Comparison of ENCODE assay signal across 13 cellular contexts in genomic region chr2:173043897-173044472, GRCh38. TPM values are rescaled to one million over a fixed set of nuclear protein-coding genes. Genes with fewer than 3 reads are reported as not detected.
DNase-seq lines count a peak whose midpoint lies in the region; ATAC-seq and TF ChIP-seq lines count a peak whose summit lies in the region.
"Had no signal": no experiment of that assay in that cellular context is flagged by ENCODE, and none has a peak within 500 bp of the region (broad histone marks: within the 10 kb centered on the region; RNA-seq: fewer than 3 reads in every experiment).

No MANE protein-coding gene starts in this region.

- H2BK120ac ChIP-seq in H9 (ENCODE audit: low read depth, low read length, poor library complexity, severe bottlenecking) (no peak overlapping the region), mesendoderm (ENCODE audit: low read depth, low read length) (no peak overlapping the region)

- H3K36me3 ChIP-seq in mesendoderm (ENCODE audit: control insufficient read depth, insufficient read depth, low read length) = no peaks in the 10 kb centered on the region
- H3K36me3 ChIP-seq: BLaER1 treated with 17β-estradiol and CSF1 and Interleukin-3, amounts not matched to agents 10 nM and 100 nM had no signal

- H3K27ac Mint-ChIP-seq in CD14-positive monocyte (peak overlapping the region; percentile 86 to 97 (median 93)), H9 (no peak overlapping the region)
- H3K27ac Mint-ChIP-seq in dendritic cell treated with granulocyte-macrophage colony-stimulating factor and Interleukin-4, amounts not matched to agents 40 ng/mL and 50 ng/mL, for 4 days = peak overlapping the region; percentile 39
- H3K27ac Mint-ChIP-seq in activated T-helper 1 cell treated with anti-CD3 and anti-CD28 coated beads, Interleukin-12 subunit alpha, Interleukin-12 subunit beta, Interleukin-2, Interleukin-4 antibody, amounts not matched to agents 30 ng/mL and 10 ng/mL and 1 ng/mL, durations not matched to agents 14 hours and 24 hours and 36 hours = no peak overlapping the region

- H3K18ac ChIP-seq in H9 (ENCODE audit: insufficient read length, low read depth, low read length) (no peak overlapping the region), mesendoderm (ENCODE audit: low read length) (peak overlapping the region; percentile 3)

- peaks cover 30% of the 10 kb centered on the region for H3K4me1 Mint-ChIP-seq in CD14-positive monocyte
- H3K4me1 Mint-ChIP-seq in H9 = peaks cover 0 to 4% of the 10 kb centered on the region in 2 experiments; a peak in 2 of 4 replicates
- peaks cover 24% of the 10 kb centered on the region for H3K4me1 Mint-ChIP-seq in dendritic cell treated with granulocyte-macrophage colony-stimulating factor and Interleukin-4, amounts not matched to agents 40 ng/mL and 50 ng/mL, for 4 days (ENCODE audit: low read depth)
- H3K4me1 Mint-ChIP-seq in activated T-helper 1 cell treated with anti-CD3 and anti-CD28 coated beads, Interleukin-12 subunit alpha, Interleukin-12 subunit beta, Interleukin-2, Interleukin-4 antibody, amounts not matched to agents 30 ng/mL and 10 ng/mL and 1 ng/mL, durations not matched to agents 14 hours and 24 hours and 36 hours (ENCODE audit: low read depth) = peaks cover 10% of the 10 kb centered on the region

- no peak overlapping the region for H3K23ac ChIP-seq in H9 (ENCODE audit: insufficient read length, low read depth, low read length)
- H3K23ac ChIP-seq in mesendoderm (ENCODE audit: low read length) = no peak overlapping the region

- H3K27ac ChIP-seq in H9 (ENCODE audit: insufficient read length, low read depth, low read length) (no peak overlapping the region), mesendoderm (ENCODE audit: low read depth, low read length) (no peak overlapping the region)

- no peak overlapping the region for H3K4me2 ChIP-seq in H9 (ENCODE audit: insufficient read depth, insufficient read length, low read length)
- no peak overlapping the region for H3K4me2 ChIP-seq in mesendoderm (ENCODE audit: low read length)

- peaks cover 0 to 4% of the 10 kb centered on the region in 2 donors for H3K36me3 Mint-ChIP-seq in CD14-positive monocyte
- no peaks in the 10 kb centered on the region for H3K36me3 Mint-ChIP-seq in H9 (ENCODE audit: insufficient read depth in 1 of 3, low read depth in 3 of 3)
- H3K36me3 Mint-ChIP-seq in dendritic cell treated with granulocyte-macrophage colony-stimulating factor and Interleukin-4, amounts not matched to agents 40 ng/mL and 50 ng/mL, for 4 days (ENCODE audit: low read depth) = no peaks in the 10 kb centered on the region
- H3K36me3 Mint-ChIP-seq in activated T-helper 1 cell treated with anti-CD3 and anti-CD28 coated beads, Interleukin-12 subunit alpha, Interleukin-12 subunit beta, Interleukin-2, Interleukin-4 antibody, amounts not matched to agents 30 ng/mL and 10 ng/mL and 1 ng/mL, durations not matched to agents 14 hours and 24 hours and 36 hours (ENCODE audit: low read depth) = no peaks in the 10 kb centered on the region

- H2AFZ ChIP-seq in H9 (ENCODE audit: low read length) = no peak overlapping the region

- no peak overlapping the region for H2BK5ac ChIP-seq in H9 (ENCODE audit: insufficient read length, low read length)
- no peak overlapping the region for H2BK5ac ChIP-seq in mesendoderm (ENCODE audit: low read length)

- no peak for ATAC-seq in GM21447 (IDR thresholded peaks at IDR 0.05; ENCODE audit: unreplicated experiment)

- H3K27me3 ChIP-seq in H9 (ENCODE audit: insufficient read depth, low read length) = no peaks in the 10 kb centered on the region
- H3K27me3 ChIP-seq in mesendoderm (ENCODE audit: insufficient read depth, low read length, poor library complexity) = no peaks in the 10 kb centered on the region
- H3K27me3 ChIP-seq: BLaER1 treated with 17β-estradiol and CSF1 and Interleukin-3, amounts not matched to agents 10 nM and 100 nM had no signal

- no peaks in the 10 kb centered on the region for H3K9me3 ChIP-seq in H9 (ENCODE audit: control insufficient read depth, low read depth, low read length)
- H3K9me3 ChIP-seq: BLaER1 treated with 17β-estradiol and CSF1 and Interleukin-3, amounts not matched to agents 10 nM and 100 nM had no signal

- WGBS in H9 (ENCODE audit: extremely low coverage, insufficient read length, low lambda C conversion rate) = no CpG with 5 or more reads among the region's 11 CpGs
- no CpG with 5 or more reads among the region's 11 CpGs for WGBS in mesendoderm (ENCODE audit: extremely low coverage, insufficient coverage, low lambda C conversion rate)

- no peaks in the 10 kb centered on the region for H3K4me1 ChIP-seq in H9 (ENCODE audit: insufficient read depth, low read length)
- peaks cover 2% of the 10 kb centered on the region for H3K4me1 ChIP-seq in mesendoderm (ENCODE audit: control insufficient read depth, low read depth, low read length)

- intact Hi-C loops in CD14-positive monocyte (cut with micrococcal nuclease) = loop anchor here in 1 of 2 donors (5.0 kb wide), 1 partner anchor 33 kb away; the partner anchor contains the start of gene MAP3K20
- intact Hi-C loops in dendritic cell treated with granulocyte-macrophage colony-stimulating factor and Interleukin-4, amounts not matched to agents 40 ng/mL and 50 ng/mL, for 4 days (cut with micrococcal nuclease) = loop anchor here (5.0 kb wide), 1 partner anchor 33 kb away; the partner anchor contains the start of gene MAP3K20
- intact Hi-C loops in activated T-helper 1 cell treated with anti-CD3 and anti-CD28 coated beads, Interleukin-12 subunit alpha, Interleukin-12 subunit beta, Interleukin-2, Interleukin-4 antibody, amounts not matched to agents 30 ng/mL and 10 ng/mL and 1 ng/mL, durations not matched to agents 14 hours and 24 hours and 36 hours (cut with micrococcal nuclease) = no loop called here

- H3K4ac ChIP-seq in H9 (ENCODE audit: low read depth, low read length) = no peak overlapping the region
- no peak overlapping the region for H3K4ac ChIP-seq in mesendoderm (ENCODE audit: low read depth, low read length)

- no peak overlapping the region for H2AK5ac ChIP-seq in H9 (ENCODE audit: insufficient read length, low read length)
- H2AK5ac ChIP-seq in mesendoderm (ENCODE audit: low read length) = no peak overlapping the region

- H3K9ac ChIP-seq in H9 (ENCODE audit: extremely low read depth, insufficient read length, low read length) (no peak overlapping the region), mesendoderm (ENCODE audit: low read length) (no peak overlapping the region)
- H3K9ac ChIP-seq: BLaER1 treated with 17β-estradiol and CSF1 and Interleukin-3, amounts not matched to agents 10 nM and 100 nM had no signal

- H2BK15ac ChIP-seq in H9 (ENCODE audit: low read depth, low read length) = no peak overlapping the region
- H2BK15ac ChIP-seq in mesendoderm (replicated peaks; ENCODE audit: low read depth) = no peak overlapping the region

- H3K9me3 Mint-ChIP-seq in CD14-positive monocyte = no peaks in the 10 kb centered on the region
- H3K9me3 Mint-ChIP-seq in H9 = no peaks in the 10 kb centered on the region
- H3K9me3 Mint-ChIP-seq in dendritic cell treated with granulocyte-macrophage colony-stimulating factor and Interleukin-4, amounts not matched to agents 40 ng/mL and 50 ng/mL, for 4 days = no peaks in the 10 kb centered on the region
- H3K9me3 Mint-ChIP-seq in activated T-helper 1 cell treated with anti-CD3 and anti-CD28 coated beads, Interleukin-12 subunit alpha, Interleukin-12 subunit beta, Interleukin-2, Interleukin-4 antibody, amounts not matched to agents 30 ng/mL and 10 ng/mL and 1 ng/mL, durations not matched to agents 14 hours and 24 hours and 36 hours = no peaks in the 10 kb centered on the region

- no peaks in the 10 kb centered on the region for H3K79me1 ChIP-seq in H9 (ENCODE audit: insufficient read depth, low read depth, low read length, poor library complexity, severe bottlenecking)
- H3K79me1 ChIP-seq in mesendoderm (ENCODE audit: low read length) = no peaks in the 10 kb centered on the region

- no peaks in the 10 kb centered on the region for H3K23me2 ChIP-seq in H9 (ENCODE audit: insufficient read length, low read depth, low read length, poor library complexity, severe bottlenecking)

- H2BK20ac ChIP-seq in H9 (ENCODE audit: low read depth, low read length, poor library complexity, severe bottlenecking) = no peak overlapping the region

- H3K56ac ChIP-seq in H9 (ENCODE audit: insufficient read length, low read depth, low read length) = no peak overlapping the region
- no peak overlapping the region for H3K56ac ChIP-seq in mesendoderm (ENCODE audit: low read length)

- no peak overlapping the region; the same call in 1 of the 2 replicates for H3K14ac ChIP-seq in H9 (ENCODE audit: insufficient read depth, low read length)

- H4K5ac ChIP-seq in H9 (ENCODE audit: insufficient read length, low read depth, low read length) (no peak overlapping the region), mesendoderm (ENCODE audit: low read length) (no peak overlapping the region)

- H4K8ac ChIP-seq in H9 (replicated peaks; ENCODE audit: insufficient read length, low read depth, low read length) = no peak overlapping the region
- H4K8ac ChIP-seq in mesendoderm (ENCODE audit: low read depth, low read length) = no peak overlapping the region

- H3K4me3 ChIP-seq in mesendoderm (ENCODE audit: low read length) = no peak overlapping the region
- H3K4me3 ChIP-seq: BLaER1 treated with 17β-estradiol and CSF1 and Interleukin-3, amounts not matched to agents 10 nM and 100 nM had no signal

- no peaks in the 10 kb centered on the region for H3K79me2 ChIP-seq in H9 (ENCODE audit: insufficient read depth, low read length)
- H3K79me2 ChIP-seq in mesendoderm (ENCODE audit: control insufficient read depth, insufficient read depth, low read length) = no peaks in the 10 kb centered on the region

- H3T11ph ChIP-seq in H9 (ENCODE audit: low read length) = no peak overlapping the region

- DNase-seq in CD14-positive monocyte (ENCODE audit: low spot score) (no peak), H9 (no peak), mesendoderm (no peak), putamen (ENCODE audit: low spot score) (no peak)
- no peak for DNase-seq in activated T-helper 1 cell treated with anti-CD3 and anti-CD28 coated beads, Interleukin-12 subunit alpha, Interleukin-12 subunit beta, Interleukin-2, Interleukin-4 antibody, amounts not matched to agents 30 ng/mL and 10 ng/mL and 1 ng/mL, durations not matched to agents 14 hours and 24 hours and 36 hours (ENCODE audit: low spot score)
- DNase-seq: DMS153, KBM-7, NCI-H1930, NCI-H2171 treated with DMSO at 0.1 percent for 48 hours, RPMI8226 had no signal

- peak overlapping the region; percentile 33 for H4K91ac ChIP-seq in H9 (ENCODE audit: insufficient read length, low read depth, low read length)

- TF ChIP-seq CTCF in CD14-positive monocyte (IDR thresholded peaks at IDR 0.05) (no peak), H9 (conservative IDR thresholded peaks at IDR 0.05) (no peak)

- H2BK12ac ChIP-seq in H9 (ENCODE audit: insufficient read length, low read depth, low read length) = no peak overlapping the region

- H4K20me1 ChIP-seq in H9 (ENCODE audit: control insufficient read depth, insufficient read depth, insufficient read length) = no peaks in the 10 kb centered on the region
- H4K20me1 ChIP-seq: BLaER1 treated with 17β-estradiol and CSF1 and Interleukin-3, amounts not matched to agents 10 nM and 100 nM had no signal

- H3K4me3 Mint-ChIP-seq in CD14-positive monocyte = no peak overlapping the region
- H3K4me3 Mint-ChIP-seq in H9 = no peak overlapping the region
- H3K4me3 Mint-ChIP-seq in dendritic cell treated with granulocyte-macrophage colony-stimulating factor and Interleukin-4, amounts not matched to agents 40 ng/mL and 50 ng/mL, for 4 days = no peak overlapping the region
- H3K4me3 Mint-ChIP-seq in activated T-helper 1 cell treated with anti-CD3 and anti-CD28 coated beads, Interleukin-12 subunit alpha, Interleukin-12 subunit beta, Interleukin-2, Interleukin-4 antibody, amounts not matched to agents 30 ng/mL and 10 ng/mL and 1 ng/mL, durations not matched to agents 14 hours and 24 hours and 36 hours = no peak overlapping the region

- H3K27me3 Mint-ChIP-seq in CD14-positive monocyte (ENCODE audit: low read depth in 3 of 3) = peaks cover 0 to 4% (median 2%) of the 10 kb centered on the region in 3 donors
- H3K27me3 Mint-ChIP-seq in H9 (ENCODE audit: low read depth) = no peaks in the 10 kb centered on the region
- H3K27me3 Mint-ChIP-seq in dendritic cell treated with granulocyte-macrophage colony-stimulating factor and Interleukin-4, amounts not matched to agents 40 ng/mL and 50 ng/mL, for 4 days = no peaks in the 10 kb centered on the region
- peaks cover 7% of the 10 kb centered on the region for H3K27me3 Mint-ChIP-seq in activated T-helper 1 cell treated with anti-CD3 and anti-CD28 coated beads, Interleukin-12 subunit alpha, Interleukin-12 subunit beta, Interleukin-2, Interleukin-4 antibody, amounts not matched to agents 30 ng/mL and 10 ng/mL and 1 ng/mL, durations not matched to agents 14 hours and 24 hours and 36 hours (ENCODE audit: insufficient read depth)

RNA-seq across cellular contexts. Expression of gene MAP3K20, which starts 31.7 kb away (rescaled TPM):
- 10 to 100 TPM; 21.6 to 30.7 TPM for polyA plus RNA-seq in CD14-positive monocyte
- 8.7 and 9.2 TPM in 2 replicates for total RNA-seq in H9 (2021)
- 9.1 TPM for polyA plus RNA-seq in mesendoderm (2013, experiment 1 of 2)
- 9.1 TPM for polyA plus RNA-seq in mesendoderm (2013, experiment 2 of 2)
- total RNA-seq in activated T-helper 1 cell treated with anti-CD3 and anti-CD28 coated beads, Interleukin-12 subunit alpha, Interleukin-12 subunit beta, Interleukin-2, Interleukin-4 antibody, amounts not matched to agents 30 ng/mL and 10 ng/mL and 1 ng/mL, durations not matched to agents 14 hours and 24 hours and 36 hours = 17.7 and 21.8 TPM in 2 replicates

Comparison
In these comparisons a context has a peak if more than half of its experiments do, and no peak if none do; other contexts are left out.
1. H3K27ac Mint-ChIP-seq: peak in CD14-positive monocyte (7 of 7) and dendritic cell treated with granulocyte-macrophage colony-stimulating factor and Interleukin-4, amounts not matched to agents 40 ng/mL and 50 ng/mL, for 4 days (single experiment); none in H9 (0 of 3) and activated T-helper 1 cell treated with anti-CD3 and anti-CD28 coated beads, Interleukin-12 subunit alpha, Interleukin-12 subunit beta, Interleukin-2, Interleukin-4 antibody, amounts not matched to agents 30 ng/mL and 10 ng/mL and 1 ng/mL, durations not matched to agents 14 hours and 24 hours and 36 hours (single experiment).